18 cellular contexts compared by ENCODE assay signal in genomic region chr10:89156161-89156560, GRCh38. TPM values are rescaled to one million over a fixed set of nuclear protein-coding genes. Genes with fewer than 3 reads are reported as not detected.
DNase-seq lines count a peak whose midpoint lies in the region; ATAC-seq and TF ChIP-seq lines count a peak whose summit lies in the region.
"Had no signal": no experiment of that assay in that cellular context is flagged by ENCODE, and none has a peak within 500 bp of the region (broad histone marks: within the 10 kb centered on the region; RNA-seq: fewer than 3 reads in every experiment).

No MANE protein-coding gene starts in this region.

- intact Hi-C loops in body of pancreas (cut with DNase I), result no loop called here

- ATAC-seq in GM18867 (IDR thresholded peaks at IDR 0.05; ENCODE audit: unreplicated experiment) (peak; percentile 39), GM19452 (IDR thresholded peaks at IDR 0.05; ENCODE audit: unreplicated experiment) (no peak), body of pancreas (no peak), GM19395 (IDR thresholded peaks at IDR 0.05; ENCODE audit: unreplicated experiment) (no peak)

- H3K4me3 ChIP-seq in body of pancreas, result no peak overlapping the region
- H3K4me3 ChIP-seq: HAP-1, SJSA1 had no signal

- H3K4me1 ChIP-seq in body of pancreas, result no peaks in the 10 kb centered on the region
- H3K4me1 ChIP-seq: HAP-1, SJSA1 had no signal

- no peaks in the 10 kb centered on the region for H3K36me3 ChIP-seq in body of pancreas (replicated peaks in 1 of 2; ENCODE audit: insufficient read depth in 1 of 2, low read depth in 2 of 2)
- H3K36me3 ChIP-seq: BLaER1 treated with 17β-estradiol and CSF1 and Interleukin-3, amounts not matched to agents 10 nM and 100 nM; HAP-1; SJSA1 had no signal

- no peak for TF ChIP-seq POLR2A in body of pancreas (IDR thresholded peaks at IDR 0.05)

- H3K27me3 ChIP-seq in body of pancreas, result no peaks in the 10 kb centered on the region
- H3K27me3 ChIP-seq: BLaER1 treated with 17β-estradiol and CSF1 and Interleukin-3, amounts not matched to agents 10 nM and 100 nM; SJSA1 had no signal

- no peak overlapping the region for H3K27ac ChIP-seq in body of pancreas
- H3K27ac ChIP-seq: SJSA1 had no signal

- no peaks in the 10 kb centered on the region for H3K9me3 ChIP-seq in body of pancreas
- H3K9me3 ChIP-seq: BLaER1 treated with 17β-estradiol and CSF1 and Interleukin-3, amounts not matched to agents 10 nM and 100 nM; HAP-1; SJSA1 had no signal

- WGBS in body of pancreas, 2 donors, result 58 to 73% methylated on average over 4 of the region's 4 CpGs

- peak; percentile 8 for DNase-seq in Ammon's horn (ENCODE audit: low spot score)
- DNase-seq in NOMO-1 treated with DMSO at 0.1 percent for 48 hours (lab: John Stamatoyannopoulos, UW; ENCODE audit: unreplicated experiment), result peak; percentile 46
- peak; percentile 25 for DNase-seq in globus pallidus (ENCODE audit: low spot score)
- DNase-seq in effector CD8-positive, alpha-beta T cell (lab: John Stamatoyannopoulos, UW), result no peak
- DNase-seq in body of pancreas, result no peak
- DNase-seq: GDM1, NCI-H1048, NCI-H1436 treated with DMSO at 0.1 percent for 48 hours, NCI-H2081 treated with DMSO at 0.1 percent for 48 hours, NCI-H2227 treated with DMSO at 0.1 percent for 48 hours, NCI-H524, RPMI8226 had no signal

- no peak for TF ChIP-seq CTCF in body of pancreas (IDR thresholded peaks at IDR 0.05)

RNA-seq across cellular contexts. Expression of gene CH25H, which starts 51.0 kb away (rescaled TPM):
- total RNA-seq in body of pancreas, result 1 to 10 TPM; 1.0 to 2.0 TPM

Comparison
In these comparisons a context has a peak if more than half of its experiments do, and no peak if none do; other contexts are left out.
1. DNase-seq: peak in Ammon's horn (single experiment), NOMO-1 treated with DMSO at 0.1 percent for 48 hours (single experiment) and globus pallidus (single experiment); none in effector CD8-positive, alpha-beta T cell (single experiment) and body of pancreas (0 of 4).